Comparison of ENCODE assay signal across 8 cellular contexts in genomic region chr1:145961425-145962156, GRCh38. TPM values are rescaled to one million over a fixed set of nuclear protein-coding genes. Genes with fewer than 3 reads are reported as not detected.
DNase-seq lines count a peak whose midpoint lies in the region; ATAC-seq and TF ChIP-seq lines count a peak whose summit lies in the region.

No MANE protein-coding gene starts in this region.

- peaks cover 0 to 40% (median 10%) of the 10 kb centered on the region in 4 donors for H3K4me1 ChIP-seq in right lobe of liver

- H3K4me3 ChIP-seq in right lobe of liver = peak overlapping the region; percentile 55 to 67 (median 64)

- ATAC-seq in right lobe of liver = no peak
- no peak for ATAC-seq in esophagus mucosa
- ATAC-seq in HG03432 (IDR thresholded peaks at IDR 0.05; ENCODE audit: unreplicated experiment) = no peak

- H3K36me3 ChIP-seq in right lobe of liver = no peaks in the 10 kb centered on the region

- DNase-seq in SIG-M5 treated with dmso at 0.1 percent for 504 hours (lab: John Stamatoyannopoulos, UW; ENCODE audit: unreplicated experiment) (peak; percentile 54), SIG-M5 (lab: John Stamatoyannopoulos, UW) (no peak), T-helper 2 cell (peak in 3 of 5 experiments; percentile 13 to 66 (median 38)), caudate nucleus (lab: John Stamatoyannopoulos, UW) (peak in 56 of 61 donors; percentile 10 to 74 (median 46)), right lobe of liver (peak in 1 of 3 donors; percentile 53)
- DNase-seq in stimulated activated CD8-positive, alpha-beta memory T cell treated with anti-CD3 and anti-CD28 coated beads, Interleukin-4, amount 100 ng/mL, for 24 hours (ENCODE audit: low read depth) = peak; percentile 40

- no peaks in the 10 kb centered on the region for H3K27me3 ChIP-seq in right lobe of liver

- TF ChIP-seq POLR2A in right lobe of liver (IDR thresholded peaks at IDR 0.05) = no peak

- TF ChIP-seq CTCF in right lobe of liver (IDR thresholded peaks at IDR 0.05) = no peak

- WGBS in right lobe of liver (ENCODE audit: insufficient coverage, low coverage, low lambda C conversion rate, missing lambda C conversion rate) = 0% methylated on average over 7 of the region's 57 CpGs

- H3K27ac ChIP-seq in caudate nucleus (ENCODE audit: low read depth, low read length) (peak overlapping the region; percentile 92), right lobe of liver (peak overlapping the region in 2 of 3 donors; percentile 77 to 78)

- no peaks in the 10 kb centered on the region for H3K9me3 ChIP-seq in right lobe of liver

- intact Hi-C loops in right lobe of liver (cut with DNase I) = no loop called here

RNA-seq across cellular contexts. Expression of gene ANKRD34A, which starts 2.8 kb away (rescaled TPM):
- total RNA-seq in right lobe of liver = under 1 TPM in 5 of 6 experiments, not detected in 1; 0.14 to 0.88 (median 0.22) TPM
- total RNA-seq in esophagus mucosa = 0.12 TPM

RNA-seq across cellular contexts. Expression of gene POLR3GL, which starts 2.9 kb away (rescaled TPM):
- total RNA-seq in right lobe of liver (10 to 100 TPM in 4 of 6 experiments, 1 to 10 TPM in 2; 8.4 to 14.3 (median 11.9) TPM), esophagus mucosa (6.1 TPM)

RNA-seq across cellular contexts. Expression of gene LIX1L, which starts 3.8 kb away (rescaled TPM):
- total RNA-seq in right lobe of liver (10 to 100 TPM; 10.6 to 11.9 (median 11.0) TPM), esophagus mucosa (4.3 TPM)

RNA-seq across cellular contexts. Expression of gene RBM8A, which starts 34.3 kb away (rescaled TPM):
- total RNA-seq in right lobe of liver = 10 to 100 TPM; 41.1 to 68.4 (median 56.3) TPM
- total RNA-seq in esophagus mucosa = 152 TPM

RNA-seq across cellular contexts. Expression of gene TXNIP, which starts 34.8 kb away (rescaled TPM):
- total RNA-seq in right lobe of liver (100 to 1,000 TPM in 3 of 6 experiments, 10 to 100 TPM in 3; 56.3 to 398 (median 134) TPM), esophagus mucosa (77.7 TPM)
